ENCODE assay signal across 8 cellular contexts in genomic region chr7:2843711-2844152, GRCh38. TPM values are rescaled to one million over a fixed set of nuclear protein-coding genes. Genes with fewer than 3 reads are reported as not detected.
A peak's percentile ranks its signal among the peaks of the same experiment; 100 is the strongest.
DNase-seq lines count a peak whose midpoint lies in the region; ATAC-seq, FAIRE-seq and TF ChIP-seq lines count a peak whose summit lies in the region.

No MANE protein-coding gene starts in this region.

- H3K9ac ChIP-seq in endothelial cell of umbilical vein (replicated peaks; ENCODE audit: extremely low read depth, insufficient read depth, low read length) (peak overlapping the region; percentile 51), muscle layer of colon (ENCODE audit: low read length) (no peak overlapping the region)

- H3K4me1 ChIP-seq in endothelial cell of umbilical vein (ENCODE audit: control insufficient read depth, extremely low read depth, insufficient read depth, low read length): peaks cover 2% of the 10 kb centered on the region
- H3K4me1 ChIP-seq in muscle layer of colon (ENCODE audit: insufficient read depth, low read length): peaks cover 21% of the 10 kb centered on the region
- H3K4me1 ChIP-seq in urinary bladder (ENCODE audit: insufficient read depth): no peaks in the 10 kb centered on the region

- no peaks in the 10 kb centered on the region for H3K9me1 ChIP-seq in endothelial cell of umbilical vein (replicated peaks; ENCODE audit: control insufficient read depth, extremely low read depth, insufficient read depth, low read length)

- POLR2A ChIA-PET in endothelial cell of umbilical vein (lab: Charles Lee): no interaction called here

- dilution Hi-C loops in endothelial cell of umbilical vein (cut with MboI; ENCODE audit: extremely low pct_ligation_motif_present, low sequenced_read_pairs): no loop called here

- CTCF ChIA-PET in endothelial cell of umbilical vein (lab: Charles Lee): interaction anchor here (1.1 kb wide), 1 partner anchor 23 kb away, joined by 3 read pairs; no protein-coding TSS in a partner anchor

- H3K9me3 ChIP-seq in WERI-Rb-1 (ENCODE audit: severe bottlenecking): peaks cover 4% of the 10 kb centered on the region
- H3K9me3 ChIP-seq in endothelial cell of umbilical vein (replicated peaks; ENCODE audit: control insufficient read depth, insufficient read depth, low read length): no peaks in the 10 kb centered on the region
- H3K9me3 ChIP-seq in muscle layer of colon (ENCODE audit: low read length): no peaks in the 10 kb centered on the region

- TF ChIP-seq POLR2A in GM12892 (IDR thresholded peaks at IDR 0.05; ENCODE audit: low read depth, low read length) (no peak), endothelial cell of umbilical vein (IDR thresholded peaks at IDR 0.05; ENCODE audit: low read depth, low read length) (no peak)

- H3K36me3 ChIP-seq in WERI-Rb-1: peaks cover 21% of the 10 kb centered on the region
- H3K36me3 ChIP-seq in endothelial cell of umbilical vein (ENCODE audit: control insufficient read depth in 2 of 2, extremely low read depth in 1 of 2, insufficient read depth in 2 of 2, low read length in 2 of 2): no peaks in the 10 kb centered on the region
- H3K36me3 ChIP-seq in muscle layer of colon (ENCODE audit: insufficient read depth, low read length): peaks cover 5% of the 10 kb centered on the region
- H3K36me3 ChIP-seq in urinary bladder (ENCODE audit: insufficient read depth): no peaks in the 10 kb centered on the region

- H4K20me1 ChIP-seq in endothelial cell of umbilical vein (replicated peaks; ENCODE audit: control insufficient read depth, extremely low read depth, insufficient read depth, low read length): no peaks in the 10 kb centered on the region

- H3K4me2 ChIP-seq in endothelial cell of umbilical vein (ENCODE audit: insufficient read depth, low read length): peak overlapping the region; percentile 26

- WGBS in urinary bladder: under 1% methylated on average over 64 of the region's 64 CpGs

- H3K27ac ChIP-seq in WERI-Rb-1 (peak overlapping the region; percentile 51), endothelial cell of umbilical vein (ENCODE audit: insufficient read depth, low read depth, low read length) (no peak overlapping the region), muscle layer of colon (ENCODE audit: low read depth, low read length) (peak overlapping the region; percentile 44), urinary bladder (ENCODE audit: low read depth) (peak overlapping the region; percentile 66)

- no peaks in the 10 kb centered on the region for H3K27me3 ChIP-seq in WERI-Rb-1 (ENCODE audit: insufficient read depth, low read depth, severe bottlenecking)
- H3K27me3 ChIP-seq in endothelial cell of umbilical vein (ENCODE audit: control insufficient read depth in 2 of 2, insufficient read depth in 2 of 2, low read length in 2 of 2): no peaks in the 10 kb centered on the region
- H3K27me3 ChIP-seq in muscle layer of colon (ENCODE audit: control insufficient read depth in 1 of 2, insufficient read depth in 2 of 2, low read length in 2 of 2): no peaks in the 10 kb centered on the region

- DNase-seq in GM12892 (ENCODE audit: insufficient read length) (peak; percentile 39), WERI-Rb-1 (peak; percentile 25), endothelial cell of umbilical vein (ENCODE audit: low read depth, low spot score) (no peak), NCI-H187 (lab: John Stamatoyannopoulos, UW) (no peak), NCI-H1436 (lab: John Stamatoyannopoulos, UW) (no peak)

- H3K4me3 ChIP-seq in WERI-Rb-1 (ENCODE audit: low read depth, low read length) (peak overlapping the region; percentile 54), endothelial cell of umbilical vein (replicated peaks in 1 of 3; ENCODE audit: insufficient read depth in 1 of 3, low read depth in 1 of 3, low read length in 3 of 3) (peak overlapping the region; percentile 57 to 89 (median 61)), muscle layer of colon (ENCODE audit: low read depth in 1 of 2, low read length in 2 of 2) (peak overlapping the region; percentile 51 to 68), urinary bladder (ENCODE audit: low read depth, low read length) (peak overlapping the region; percentile 81)

- no TSS peak for BruUV-seq in endothelial cell of umbilical vein (replicated peaks; lab: Mats Ljungman, UMichigan)

- peak; percentile 24 for FAIRE-seq in GM12892 (lab: Jason Lieb, UNC)
- no peak for FAIRE-seq in endothelial cell of umbilical vein (lab: Jason Lieb, UNC)

- TF ChIP-seq CTCF in WERI-Rb-1 (IDR thresholded peaks at IDR 0.05; ENCODE audit: low read depth, low read length) (no peak), endothelial cell of umbilical vein (IDR thresholded peaks at IDR 0.05; ENCODE audit: extremely low read depth in 1 of 2, insufficient read depth in 1 of 2, low read depth in 1 of 2, low read length in 2 of 2) (no peak)

- peak overlapping the region; percentile 27 for H2AFZ ChIP-seq in endothelial cell of umbilical vein (ENCODE audit: low read depth, low read length)

- peaks cover 45% of the 10 kb centered on the region for H3K79me2 ChIP-seq in endothelial cell of umbilical vein (ENCODE audit: control insufficient read depth, insufficient read depth, low read length)

- ATAC-seq in HG03139 (IDR thresholded peaks at IDR 0.05; ENCODE audit: unreplicated experiment): peak; percentile 21

- intact Hi-C loops in endothelial cell of umbilical vein (cut with micrococcal nuclease): loop anchor here (1.0 to 2.0 kb wide), 3 partner anchors 20 to 109 kb away; no protein-coding TSS in a partner anchor

TF ChIP-seq in endothelial cell of umbilical vein, 7 proteins besides CTCF, POLR2A, EP300 and RAD21:
- TF ChIP-seq POLR2AphosphoS5 (IDR thresholded peaks at IDR 0.05; ENCODE audit: insufficient read depth, low read depth, low read length): peak; percentile 12
- no peak for TF ChIP-seq JUN (IDR thresholded peaks at IDR 0.05; ENCODE audit: borderline replicate concordance, insufficient read depth, insufficient read length, low read depth)
- TF ChIP-seq, protein P1, sequence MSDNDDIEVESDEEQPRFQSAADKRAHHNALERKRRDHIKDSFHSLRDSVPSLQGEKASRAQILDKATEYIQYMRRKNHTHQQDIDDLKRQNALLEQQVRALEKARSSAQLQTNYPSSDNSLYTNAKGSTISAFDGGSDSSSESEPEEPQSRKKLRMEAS (IDR thresholded peaks at IDR 0.05; ENCODE audit: insufficient read depth, insufficient read length): no peak

RNA-seq across cellular contexts. Expression of gene GNA12, which starts 0.4 kb away (rescaled TPM):
- polyA plus RNA-seq in GM12892 (2012; ENCODE audit: missing spikeins): 14.9 TPM
- total RNA-seq in endothelial cell of umbilical vein (56.0 and 63.0 TPM in 2 replicates), urinary bladder (22.1 TPM)
- polyA plus RNA-seq in endothelial cell of umbilical vein (75.1 and 95.5 TPM in 2 replicates), urinary bladder (62.6 TPM)
- 71.0 and 81.6 TPM in 2 replicates for polyA plus RNA-seq in endothelial cell of umbilical vein (2011; cell fraction: cytosol; rRNA removed)
- polyA plus RNA-seq in endothelial cell of umbilical vein (2011; cell fraction: nucleus; rRNA removed): 43.9 and 56.3 TPM in 2 replicates
- 56.8 and 58.8 TPM in 2 replicates for polyA plus RNA-seq in endothelial cell of umbilical vein (2012)
- 106 TPM in 2 replicates for polyA minus RNA-seq in endothelial cell of umbilical vein
- polyA minus RNA-seq in endothelial cell of umbilical vein (2011; cell fraction: cytosol; rRNA and poly(A)+ RNA removed): 18.8 TPM
- polyA minus RNA-seq in endothelial cell of umbilical vein (2011; cell fraction: nucleus; rRNA and poly(A)+ RNA removed): 35.5 and 39.8 TPM in 2 replicates

Comparison
In these comparisons a context has a peak if more than half of its experiments do, and no peak if none do; other contexts are left out.
1. DNase-seq: peak in GM12892 (single experiment) and WERI-Rb-1 (single experiment); none in endothelial cell of umbilical vein (single experiment), NCI-H187 (0 of 2) and NCI-H1436 (single experiment).
2. Peak in every context shown above with its lines, with median percentiles within 50 percentile points of each other: H3K4me3 ChIP-seq.